ENCODE assay signal across 8 cellular contexts in genomic region chr17:7613769-7614421, GRCh38. TPM values are rescaled to one million over a fixed set of nuclear protein-coding genes. Genes with fewer than 3 reads are reported as not detected.
A peak's percentile ranks its signal among the peaks of the same experiment; 100 is the strongest.
DNase-seq lines count a peak whose midpoint lies in the region; ATAC-seq and TF ChIP-seq lines count a peak whose summit lies in the region.

No MANE protein-coding gene starts in this region.

- H3K27ac ChIP-seq in muscle layer of duodenum (ENCODE audit: low read length): peak overlapping the region; percentile 68

- H3K4me3 ChIP-seq in GM08714 (ENCODE audit: low read length): peak overlapping the region; percentile 82
- H3K4me3 ChIP-seq in MG63: peak overlapping the region; percentile 69
- H3K4me3 ChIP-seq in muscle layer of duodenum (ENCODE audit: low read depth in 1 of 2, low read length in 2 of 2): peak overlapping the region; percentile 86

- no peaks in the 10 kb centered on the region for H3K36me3 Mint-ChIP-seq in chondrocyte (ENCODE audit: low read depth)

- no peak for DNase-seq in MG63
- no peak for DNase-seq in chondrocyte (ENCODE audit: low spot score)
- no peak for DNase-seq in activated effector memory CD4-positive, alpha-beta T cell treated with Interleukin-2 at 50 U/mL for 16 hours
- DNase-seq in iPS-NIHi7 (ENCODE audit: extremely low spot score): no peak

- H3K27me3 Mint-ChIP-seq in chondrocyte (ENCODE audit: low read depth): no peaks in the 10 kb centered on the region

- H3K27ac Mint-ChIP-seq in chondrocyte (ENCODE audit: unreplicated experiment): peak overlapping the region; percentile 86

- TF ChIP-seq CTCF in chondrocyte (IDR thresholded peaks at IDR 0.05): no peak

- ATAC-seq in GM18502 (IDR thresholded peaks at IDR 0.05; ENCODE audit: poor library complexity, unreplicated experiment) (no peak), HG03039 (IDR thresholded peaks at IDR 0.05; ENCODE audit: unreplicated experiment) (no peak)

- peaks cover 43% of the 10 kb centered on the region for H3K4me1 Mint-ChIP-seq in chondrocyte (ENCODE audit: low read depth)

- H3K27me3 ChIP-seq in MG63 (no peaks in the 10 kb centered on the region), muscle layer of duodenum (ENCODE audit: low read depth, low read length) (no peaks in the 10 kb centered on the region)

- no peaks in the 10 kb centered on the region for H3K9me3 Mint-ChIP-seq in chondrocyte (ENCODE audit: low read depth)

- H3K36me3 ChIP-seq in MG63 (peaks cover 8% of the 10 kb centered on the region; the same call in 1 of the 2 replicates), muscle layer of duodenum (ENCODE audit: control insufficient read depth in 1 of 2, insufficient read depth in 2 of 2, low read length in 2 of 2) (peaks cover 0 to 3% of the 10 kb centered on the region in 2 donors)

- peak overlapping the region; percentile 83 for H3K4me3 Mint-ChIP-seq in chondrocyte (ENCODE audit: unreplicated experiment)

- peaks cover 13 to 29% of the 10 kb centered on the region in 2 donors for H3K4me1 ChIP-seq in muscle layer of duodenum (ENCODE audit: control insufficient read depth in 1 of 2, insufficient read depth in 2 of 2, low read length in 2 of 2)

- H3K9me3 ChIP-seq in MG63: no peaks in the 10 kb centered on the region
- no peaks in the 10 kb centered on the region for H3K9me3 ChIP-seq in muscle layer of duodenum (ENCODE audit: control insufficient read depth in 1 of 2, low read length in 2 of 2)

RNA-seq across cellular contexts. Expression of gene FXR2, which starts 0.8 kb away (rescaled TPM):
- total RNA-seq in MG63 (2014; rRNA removed; shearing (Covaris generic); ENCODE audit: low replicate concordance): 26.8 and 49.5 TPM in 2 replicates
- total RNA-seq in chondrocyte: 48.4 to 53.7 TPM (median 52.5 TPM) in 3 replicates

RNA-seq across cellular contexts. Expression of gene SAT2, which starts 13.7 kb away (rescaled TPM):
- total RNA-seq in MG63 (2014; rRNA removed; shearing (Covaris generic); ENCODE audit: low replicate concordance): 16.0 and 20.1 TPM in 2 replicates
- total RNA-seq in chondrocyte: 82.1 to 85.0 TPM (median 84.9 TPM) in 3 replicates

RNA-seq across cellular contexts. Expression of gene SHBG, which starts 16.0 kb away (rescaled TPM):
- total RNA-seq in MG63 (2014; rRNA removed; shearing (Covaris generic); ENCODE audit: low replicate concordance): not detected in 2 replicates
- 0.67 to 1.2 TPM (median 0.92 TPM) in 3 replicates for total RNA-seq in chondrocyte

RNA-seq across cellular contexts. Expression of gene SOX15, which starts 24.0 kb away (rescaled TPM):
- 0.23 TPM in 1 of 2 replicates, not detected in the other for total RNA-seq in MG63 (2014; rRNA removed; shearing (Covaris generic); ENCODE audit: low replicate concordance)
- total RNA-seq in chondrocyte: 0.32 to 0.39 TPM in 2 of 3 replicates, not detected in the other

RNA-seq across cellular contexts. Expression of gene MPDU1, which starts 30.2 kb away (rescaled TPM):
- total RNA-seq in MG63 (2014; rRNA removed; shearing (Covaris generic); ENCODE audit: low replicate concordance): 96.0 and 121 TPM in 2 replicates
- total RNA-seq in chondrocyte: 33.1 to 47.8 TPM (median 35.9 TPM) in 3 replicates
